In genomic region chr11:35295751-35296150, GRCh38 we compare ENCODE assay signal across 29 cellular contexts.
"Had no signal": no experiment of that assay in that cellular context is flagged by ENCODE, and none has a peak within 500 bp of the region (broad histone marks: within the 10 kb centered on the region; RNA-seq: fewer than 3 reads in every experiment).

No MANE protein-coding gene starts in this region.

- H3K4me3 Mint-ChIP-seq: activated CD8-positive, alpha-beta T cell treated with anti-CD3 and anti-CD28 coated beads for 36 hours; activated T-cell treated with anti-CD3 and anti-CD28 coated beads, Interleukin-2, amount 50 U/mL, for 4 hours; activated T-helper 17 cell treated with anti-CD3 and anti-CD28 coated beads, Interleukin-2, amount 50 U/mL, for 72 hours; central memory CD8-positive, alpha-beta T cell; dendritic cell treated with granulocyte-macrophage colony-stimulating factor and Interleukin-4, amounts not matched to agents 40 ng/mL and 50 ng/mL, for 4 days; endodermal cell; memory B cell; natural killer cell; neural progenitor cell; stimulated activated naive B cell treated with anti-CD40 and anti-IgM and Interleukin-4, amounts not matched to agents 10 μg/mL and 1 μg/mL and 100 μg/mL, for 72 hours; T-helper 1 cell treated with Interleukin-12 subunit alpha and Interleukin-12 subunit beta and Interleukin-4 antibody, amounts not matched to agents 30 μg/mL and 1 μg/mL, for 36 hours had no signal

- H3K27ac ChIP-seq: esophagus squamous epithelium, neural progenitor cell, right atrium auricular region, stomach, thyroid gland, upper lobe of right lung, WERI-Rb-1 had no signal

- H3K9me3 Mint-ChIP-seq: activated CD8-positive, alpha-beta T cell treated with anti-CD3 and anti-CD28 coated beads for 36 hours; activated T-cell treated with anti-CD3 and anti-CD28 coated beads, Interleukin-2, amount 50 U/mL, for 4 hours; activated T-helper 17 cell treated with anti-CD3 and anti-CD28 coated beads, Interleukin-2, amount 50 U/mL, for 72 hours; central memory CD8-positive, alpha-beta T cell; dendritic cell treated with granulocyte-macrophage colony-stimulating factor and Interleukin-4, amounts not matched to agents 40 ng/mL and 50 ng/mL, for 4 days; endodermal cell; memory B cell; natural killer cell; neural progenitor cell; stimulated activated naive B cell treated with anti-CD40 and anti-IgM and Interleukin-4, amounts not matched to agents 10 μg/mL and 1 μg/mL and 100 μg/mL, for 72 hours; T-helper 1 cell treated with Interleukin-12 subunit alpha and Interleukin-12 subunit beta and Interleukin-4 antibody, amounts not matched to agents 30 μg/mL and 1 μg/mL, for 36 hours had no signal

- H3K4me3 ChIP-seq: esophagus squamous epithelium, neural progenitor cell, right atrium auricular region, smooth muscle cell, stomach, thyroid gland, upper lobe of right lung had no signal

- H3K27me3 ChIP-seq: neural progenitor cell, right atrium auricular region, stomach, thyroid gland, upper lobe of right lung had no signal

- ATAC-seq: activated CD8-positive, alpha-beta T cell treated with anti-CD3 and anti-CD28 coated beads for 36 hours; activated T-cell treated with anti-CD3 and anti-CD28 coated beads, Interleukin-2, amount 50 U/mL, for 4 hours; activated T-helper 17 cell treated with anti-CD3 and anti-CD28 coated beads, Interleukin-2, amount 50 U/mL, for 72 hours; natural killer cell; stimulated activated naive B cell treated with anti-CD40 and anti-IgM and Interleukin-4, amounts not matched to agents 10 μg/mL and 1 μg/mL and 100 μg/mL, for 72 hours; upper lobe of right lung had no signal

- H3K27me3 Mint-ChIP-seq: dendritic cell treated with granulocyte-macrophage colony-stimulating factor and Interleukin-4, amounts not matched to agents 40 ng/mL and 50 ng/mL, for 4 days had no signal

- FAIRE-seq: astrocyte, frontal cortex had no signal

- H2AFZ ChIP-seq: neural progenitor cell had no signal

- H3K27ac Mint-ChIP-seq: activated CD8-positive, alpha-beta T cell treated with anti-CD3 and anti-CD28 coated beads for 36 hours; activated T-helper 17 cell treated with anti-CD3 and anti-CD28 coated beads, Interleukin-2, amount 50 U/mL, for 72 hours; dendritic cell treated with granulocyte-macrophage colony-stimulating factor and Interleukin-4, amounts not matched to agents 40 ng/mL and 50 ng/mL, for 4 days; endodermal cell; memory B cell; natural killer cell; neural progenitor cell; stimulated activated naive B cell treated with anti-CD40 and anti-IgM and Interleukin-4, amounts not matched to agents 10 μg/mL and 1 μg/mL and 100 μg/mL, for 72 hours; T-helper 1 cell treated with Interleukin-12 subunit alpha and Interleukin-12 subunit beta and Interleukin-4 antibody, amounts not matched to agents 30 μg/mL and 1 μg/mL, for 36 hours had no signal

- DNase-seq: activated CD4-positive, alpha-beta T cell treated with anti-CD3 and anti-CD28 coated beads, Interleukin-2, amount 50 U/mL, for 1 hour; activated CD8-positive, alpha-beta T cell treated with anti-CD3 and anti-CD28 coated beads for 36 hours; activated gamma-delta T cell treated with Interleukin-2 at 50 U/mL for 16 hours; activated naive CD4-positive, alpha-beta T cell treated with anti-CD3 and anti-CD28 coated beads, Interleukin-2, amount 50 U/mL, for 16 hours; activated T-cell treated with anti-CD3 and anti-CD28 coated beads, Interleukin-2, amount 50 U/mL, for 4 hours; amniotic stem cell; endodermal cell; esophagus squamous epithelium; natural killer cell; occipital lobe; stimulated activated CD4-positive, alpha-beta T cell treated with anti-CD3 and anti-CD28 coated beads, Interleukin-1b, Interleukin-23, amount 100 ng/mL, for 48 hours; stimulated activated CD4-positive, alpha-beta T cell treated with anti-CD3 and anti-CD28 coated beads, Interleukin-4, amount 100 ng/mL, for 4 hours; stimulated activated CD8-positive, alpha-beta memory T cell treated with anti-CD3 and anti-CD28 coated beads, Interleukin-4, amount 100 ng/mL, for 48 hours; stimulated activated naive B cell treated with anti-CD40 and anti-IgM and Interleukin-4, amounts not matched to agents 10 μg/mL and 1 μg/mL and 100 μg/mL, for 72 hours; stomach; T-helper 9 cell; thyroid gland; upper lobe of right lung; WERI-Rb-1 had no signal

- H3K4me1 Mint-ChIP-seq: endodermal cell, memory B cell, natural killer cell had no signal

- H3K36me3 Mint-ChIP-seq: memory B cell; natural killer cell; neural progenitor cell; stimulated activated naive B cell treated with anti-CD40 and anti-IgM and Interleukin-4, amounts not matched to agents 10 μg/mL and 1 μg/mL and 100 μg/mL, for 72 hours had no signal

- H3K9me3 ChIP-seq: esophagus squamous epithelium, right atrium auricular region, stomach, thyroid gland, upper lobe of right lung had no signal

- H3K36me3 ChIP-seq: esophagus squamous epithelium, neural progenitor cell, right atrium auricular region, thyroid gland, upper lobe of right lung had no signal

- H3K4me1 ChIP-seq: neural progenitor cell, right atrium auricular region, thyroid gland, upper lobe of right lung had no signal

- H3K4me2 ChIP-seq: neural progenitor cell, smooth muscle cell had no signal
